ENCODE assay signal across 8 cellular contexts in genomic region chr6:100657678-100658330, GRCh38.
A peak's percentile ranks its signal among the peaks of the same experiment; 100 is the strongest.
DNase-seq lines count a peak whose midpoint lies in the region; ATAC-seq and FAIRE-seq lines count a peak whose summit lies in the region.

No MANE protein-coding gene starts in this region.

- H2AFZ ChIP-seq in neuronal stem cell (ENCODE audit: low read length) = no peak overlapping the region

- H3K23ac ChIP-seq in neuronal stem cell (ENCODE audit: low read depth, low read length, poor library complexity) = no peak overlapping the region

- no peak overlapping the region for H4K8ac ChIP-seq in neuronal stem cell (ENCODE audit: low read depth, low read length)

- peak; percentile 2 for DNase-seq in GM03348 (ENCODE audit: low spot score)
- peak; percentile 21 for DNase-seq in NCI-H345 treated with DMSO at 0.1 percent for 48 hours (lab: John Stamatoyannopoulos, UW; ENCODE audit: unreplicated experiment)
- DNase-seq in superior temporal gyrus (ENCODE audit: extremely low spot score) = peak; percentile 76
- no peak for DNase-seq in activated CD4-positive, alpha-beta T cell treated with anti-CD3 and anti-CD28 coated beads, Interleukin-2, amount 50 U/mL, for 1 hour
- no peak for DNase-seq in hepatic stellate cell (ENCODE audit: low spot score)
- no peak for DNase-seq in neuronal stem cell (ENCODE audit: low spot score)

- no peak overlapping the region for H2AK5ac ChIP-seq in neuronal stem cell (ENCODE audit: low read depth, low read length)

- H3K36me3 ChIP-seq in neuronal stem cell (replicated peaks in 1 of 2; ENCODE audit: control insufficient read depth in 2 of 2, insufficient read depth in 2 of 2, low read length in 2 of 2) = peaks cover 0 to 41% of the 10 kb centered on the region in 2 donors

- no peak overlapping the region for H3K14ac ChIP-seq in neuronal stem cell (ENCODE audit: low read length)

- peak; percentile 61 for ATAC-seq in HG03095 (IDR thresholded peaks at IDR 0.05; ENCODE audit: unreplicated experiment)

- no peak overlapping the region for H4K91ac ChIP-seq in neuronal stem cell (ENCODE audit: low read depth, low read length, poor library complexity)

- H2BK15ac ChIP-seq in neuronal stem cell (ENCODE audit: low read length) = no peak overlapping the region

- H3K4me3 ChIP-seq in neuronal stem cell (ENCODE audit: low read length in 2 of 2) = no peak overlapping the region

- no peak overlapping the region for H2BK5ac ChIP-seq in neuronal stem cell (ENCODE audit: low read length)

- no peak overlapping the region for H3K4me2 ChIP-seq in neuronal stem cell (ENCODE audit: insufficient read depth, low read length, poor library complexity, severe bottlenecking)

- no peak overlapping the region for H3K4ac ChIP-seq in neuronal stem cell (ENCODE audit: low read length)

- no peaks in the 10 kb centered on the region for H3K9me3 ChIP-seq in neuronal stem cell (replicated peaks in 1 of 2; ENCODE audit: control insufficient read depth in 2 of 2, insufficient read depth in 1 of 2, low read depth in 1 of 2, low read length in 2 of 2)

- H3K27ac ChIP-seq in neuronal stem cell (replicated peaks; ENCODE audit: low read length) = no peak overlapping the region

- no peak overlapping the region for H3K18ac ChIP-seq in neuronal stem cell (ENCODE audit: low read length)

- H3K9ac ChIP-seq in neuronal stem cell (ENCODE audit: low read depth, low read length, poor library complexity) = no peak overlapping the region

- WGBS in neuronal stem cell (ENCODE audit: extremely low coverage in 2 of 2, insufficient read length in 2 of 2, insufficient replicate concordance in 1 of 2), 2 donors = no CpG with 5 or more reads among the region's 2 CpGs

- no peaks in the 10 kb centered on the region for H3K27me3 ChIP-seq in neuronal stem cell (ENCODE audit: control insufficient read depth in 3 of 3, insufficient read depth in 3 of 3, low read depth in 1 of 3, low read length in 3 of 3)

- no peaks in the 10 kb centered on the region for H3K4me1 ChIP-seq in neuronal stem cell (ENCODE audit: control insufficient read depth in 2 of 2, insufficient read depth in 1 of 2, low read depth in 1 of 2, low read length in 2 of 2)

- no peaks in the 10 kb centered on the region for H3K79me1 ChIP-seq in neuronal stem cell (ENCODE audit: low read depth, low read length)

- FAIRE-seq in colon (lab: Jason Lieb, UNC) = peak; percentile 73

- no peak overlapping the region for H2BK120ac ChIP-seq in neuronal stem cell (ENCODE audit: low read depth, low read length)

- no peak overlapping the region for H2BK12ac ChIP-seq in neuronal stem cell (ENCODE audit: low read length)

Comparison
In these comparisons a context has a peak if more than half of its experiments do, and no peak if none do; other contexts are left out.
1. DNase-seq: peak in GM03348 (single experiment), NCI-H345 treated with DMSO at 0.1 percent for 48 hours (single experiment) and superior temporal gyrus (single experiment); none in activated CD4-positive, alpha-beta T cell treated with anti-CD3 and anti-CD28 coated beads, Interleukin-2, amount 50 U/mL, for 1 hour (single experiment), hepatic stellate cell (single experiment) and neuronal stem cell (single experiment).